Comparison of ENCODE assay signal across 25 cellular contexts in genomic region chr7:55207423-55207822, GRCh38.
"Had no signal": no experiment of that assay in that cellular context is flagged by ENCODE, and none has a peak within 500 bp of the region (broad histone marks: within the 10 kb centered on the region; RNA-seq: fewer than 3 reads in every experiment).

No MANE protein-coding gene starts in this region.

- H3K27me3 ChIP-seq: foreskin keratinocyte, gastroesophageal sphincter, heart left ventricle, hepatocyte, stomach, thyroid gland, vagina had no signal

- H3K36me3 Mint-ChIP-seq: naive thymus-derived CD8-positive, alpha-beta T cell; stimulated activated naive B cell treated with anti-CD40 and anti-IgM and Interleukin-4, amounts not matched to agents 10 μg/mL and 1 μg/mL and 100 μg/mL, for 72 hours had no signal

- H3K27me3 Mint-ChIP-seq: progenitor cell of endocrine pancreas; stimulated activated naive B cell treated with anti-CD40 and anti-IgM and Interleukin-4, amounts not matched to agents 10 μg/mL and 1 μg/mL and 100 μg/mL, for 72 hours had no signal

- H3K9me3 ChIP-seq: esophagus muscularis mucosa, gastroesophageal sphincter, heart left ventricle, left ventricle myocardium inferior, lower lobe of right lung, stomach, thyroid gland, vagina had no signal

- H3K79me2 ChIP-seq: hepatocyte, parathyroid adenoma had no signal

- H2AFZ ChIP-seq: hepatocyte, parathyroid adenoma had no signal

- H3K4me2 ChIP-seq: hepatocyte, smooth muscle cell had no signal

- ATAC-seq: foreskin keratinocyte; gastroesophageal sphincter; heart left ventricle; left cardiac atrium; lower lobe of right lung; naive thymus-derived CD8-positive, alpha-beta T cell; sciatic nerve; stimulated activated naive B cell treated with anti-CD40 and anti-IgM and Interleukin-4, amounts not matched to agents 10 μg/mL and 1 μg/mL and 100 μg/mL, for 72 hours had no signal

- H3K4me3 ChIP-seq: coronary artery, esophagus muscularis mucosa, gastroesophageal sphincter, heart left ventricle, hepatocyte, left ventricle myocardium inferior, lower lobe of right lung, smooth muscle cell, stomach, thyroid gland, vagina had no signal

- H3K27ac Mint-ChIP-seq: naive thymus-derived CD8-positive, alpha-beta T cell; progenitor cell of endocrine pancreas; stimulated activated naive B cell treated with anti-CD40 and anti-IgM and Interleukin-4, amounts not matched to agents 10 μg/mL and 1 μg/mL and 100 μg/mL, for 72 hours had no signal

- H3K9me3 Mint-ChIP-seq: naive thymus-derived CD8-positive, alpha-beta T cell; neural crest cell; stimulated activated naive B cell treated with anti-CD40 and anti-IgM and Interleukin-4, amounts not matched to agents 10 μg/mL and 1 μg/mL and 100 μg/mL, for 72 hours had no signal

- H3K4me1 Mint-ChIP-seq: naive thymus-derived CD8-positive, alpha-beta T cell; neural crest cell; stimulated activated naive B cell treated with anti-CD40 and anti-IgM and Interleukin-4, amounts not matched to agents 10 μg/mL and 1 μg/mL and 100 μg/mL, for 72 hours had no signal

- H3K4me1 ChIP-seq: foreskin keratinocyte, heart left ventricle, left ventricle myocardium inferior, lower lobe of right lung, parathyroid adenoma had no signal

- DNase-seq: dermis blood vessel endothelial cell; effector memory CD4-positive, alpha-beta T cell; foreskin keratinocyte; heart left ventricle; left cardiac atrium; left ventricle myocardium inferior; lower lobe of right lung; naive thymus-derived CD8-positive, alpha-beta T cell; stimulated activated CD4-positive, alpha-beta T cell treated with anti-CD3 and anti-CD28 coated beads, Interleukin-2, amount 100 ng/mL, for 24 hours; stimulated activated CD4-positive, alpha-beta T cell treated with anti-CD3 and anti-CD28 coated beads, Interleukin-4, amount 100 ng/mL, for 24 hours; stimulated activated naive B cell treated with anti-CD40 and anti-IgM and Interleukin-4, amounts not matched to agents 10 μg/mL and 1 μg/mL and 100 μg/mL, for 72 hours; stomach; thyroid gland; trophoblast cell had no signal

- FAIRE-seq: endothelial cell of umbilical vein had no signal

- H3K9ac ChIP-seq: parathyroid adenoma had no signal

- H3K27ac ChIP-seq: coronary artery, esophagus muscularis mucosa, foreskin keratinocyte, gastroesophageal sphincter, heart left ventricle, left ventricle myocardium inferior, lower lobe of right lung, parathyroid adenoma, stomach, thyroid gland, vagina had no signal

- H3K4me3 Mint-ChIP-seq: naive thymus-derived CD8-positive, alpha-beta T cell; neural crest cell; stimulated activated naive B cell treated with anti-CD40 and anti-IgM and Interleukin-4, amounts not matched to agents 10 μg/mL and 1 μg/mL and 100 μg/mL, for 72 hours had no signal
